In the genomic region with DNA sequence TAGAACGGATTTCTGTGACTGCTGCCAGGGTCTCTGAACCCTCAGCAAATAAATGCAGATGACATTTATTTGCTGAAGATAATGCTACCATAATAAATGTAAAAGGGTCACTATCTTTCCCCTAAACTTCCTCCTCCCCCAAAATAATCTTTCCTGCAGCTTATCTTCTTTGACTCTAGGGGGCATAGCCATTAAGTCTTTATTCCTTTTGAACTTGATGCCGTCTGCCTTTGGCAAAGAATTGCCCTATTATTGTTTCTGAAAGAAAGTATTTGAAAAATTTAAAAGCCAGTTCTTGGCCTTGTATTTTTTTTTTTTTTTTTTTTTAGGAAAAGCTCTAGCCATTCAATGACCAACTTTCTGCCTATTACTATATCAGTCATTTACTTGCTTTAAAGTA, we compare ENCODE assay signal across 9 cellular contexts.
DNase-seq lines count a peak whose midpoint lies in the region; ATAC-seq, FAIRE-seq and TF ChIP-seq lines count a peak whose summit lies in the region.
"Had no signal": no experiment of that assay in that cellular context is flagged by ENCODE, and none has a peak within 500 bp of the region (broad histone marks: within the 10 kb centered on the region; RNA-seq: fewer than 3 reads in every experiment).

No MANE protein-coding gene starts in this region.

- CTCF ChIA-PET in activated CD4-positive, alpha-beta memory T cell treated with anti-CD3 and anti-CD28 coated beads, Interleukin-2, amount 10 ng/mL, durations not matched to agents 7 days and 5 days (lab: Charles Lee), result interaction anchor here (0.6 to 2.9 kb wide), 10 partner anchors 11 to 145 kb away, joined by 3 to 13 read pairs (median 3); no protein-coding TSS in a partner anchor

- peak overlapping the region; percentile 99 for H3K27ac ChIP-seq in VCaP

- no peaks in the 10 kb centered on the region for H3K9me3 Mint-ChIP-seq in activated CD4-positive, alpha-beta memory T cell treated with anti-CD3 and anti-CD28 coated beads, Interleukin-2, amount 10 ng/mL, durations not matched to agents 7 days and 5 days

- POLR2A ChIA-PET in activated CD4-positive, alpha-beta memory T cell treated with anti-CD3 and anti-CD28 coated beads, Interleukin-2, amount 10 ng/mL, durations not matched to agents 7 days and 5 days (lab: Charles Lee), result interaction anchor here (0.9 kb wide), 1 partner anchor 64 kb away, joined by 3 read pairs; no protein-coding TSS in a partner anchor

- H3K36me3 Mint-ChIP-seq in activated CD4-positive, alpha-beta memory T cell treated with anti-CD3 and anti-CD28 coated beads, Interleukin-2, amount 10 ng/mL, durations not matched to agents 7 days and 5 days (ENCODE audit: low read depth), result no peaks in the 10 kb centered on the region

- FAIRE-seq in D721Med (lab: Jason Lieb, UNC), result no peak
- FAIRE-seq: islet of Langerhans had no signal

- peak; percentile 45 for ATAC-seq in HG03280 (IDR thresholded peaks at IDR 0.05; ENCODE audit: unreplicated experiment)
- no peak for ATAC-seq in HG02571 (IDR thresholded peaks at IDR 0.05; ENCODE audit: unreplicated experiment)

- no peak overlapping the region for H3K27ac Mint-ChIP-seq in activated CD4-positive, alpha-beta memory T cell treated with anti-CD3 and anti-CD28 coated beads, Interleukin-2, amount 10 ng/mL, durations not matched to agents 7 days and 5 days

- TF ChIP-seq CTCF in D721Med (IDR thresholded peaks at IDR 0.05; ENCODE audit: insufficient read depth, missing control alignments) (peak; percentile 43), VCaP (conservative IDR thresholded peaks at IDR 0.05) (peak; percentile 68)

- H3K4me1 Mint-ChIP-seq in activated CD4-positive, alpha-beta memory T cell treated with anti-CD3 and anti-CD28 coated beads, Interleukin-2, amount 10 ng/mL, durations not matched to agents 7 days and 5 days, result peaks cover 2% of the 10 kb centered on the region

- no peak for DNase-seq in D721Med (ENCODE audit: insufficient read length, low spot score)
- DNase-seq in left kidney (ENCODE audit: low read depth, low spot score), result peak; percentile 13
- DNase-seq in NK-92 treated with Interleukin-12 subunit alpha and Interleukin-12 subunit beta, amount 100 ng/mL, for 24 hours (lab: John Stamatoyannopoulos, UW), result no peak
- DNase-seq in islet precursor cell, result no peak
- no peak for DNase-seq in activated CD4-positive, alpha-beta memory T cell treated with anti-CD3 and anti-CD28 coated beads, Interleukin-2, amount 10 ng/mL, durations not matched to agents 7 days and 5 days

- peaks cover 12% of the 10 kb centered on the region for H3K27me3 Mint-ChIP-seq in activated CD4-positive, alpha-beta memory T cell treated with anti-CD3 and anti-CD28 coated beads, Interleukin-2, amount 10 ng/mL, durations not matched to agents 7 days and 5 days

- H3K4me3 Mint-ChIP-seq in activated CD4-positive, alpha-beta memory T cell treated with anti-CD3 and anti-CD28 coated beads, Interleukin-2, amount 10 ng/mL, durations not matched to agents 7 days and 5 days, result no peak overlapping the region
